Comparison of ENCODE assay signal across 20 cellular contexts in genomic region chr22:37462426-37462825, GRCh38.
"Had no signal": no experiment of that assay in that cellular context is flagged by ENCODE, and none has a peak within 500 bp of the region (broad histone marks: within the 10 kb centered on the region; RNA-seq: fewer than 3 reads in every experiment).

No MANE protein-coding gene starts in this region.

- H3K36me3 ChIP-seq: gastroesophageal sphincter, left ventricle myocardium inferior, sigmoid colon, thoracic aorta, transverse colon had no signal

- DNase-seq: effector memory CD8-positive, alpha-beta T cell; glutamatergic neuron; immature natural killer cell; left ventricle myocardium inferior; lower lobe of right lung; natural killer cell; sigmoid colon; stimulated activated CD4-positive, alpha-beta T cell treated with anti-CD3 and anti-CD28 coated beads, Interleukin-2, amount 100 ng/mL, for 24 hours; stimulated activated naive CD4-positive, alpha-beta T cell; stomach; transverse colon had no signal

- H3K9me3 ChIP-seq: esophagus muscularis mucosa, gastroesophageal sphincter, left ventricle myocardium inferior, lower lobe of right lung, sigmoid colon, stomach, thoracic aorta, transverse colon had no signal

- H3K4me3 Mint-ChIP-seq: dendritic cell treated with granulocyte-macrophage colony-stimulating factor and Interleukin-4, amounts not matched to agents 40 ng/mL and 50 ng/mL, for 4 days; effector memory CD8-positive, alpha-beta T cell; memory B cell; mesothelial cell of epicardium; natural killer cell; neural crest cell had no signal

- H3K27ac Mint-ChIP-seq: dendritic cell treated with granulocyte-macrophage colony-stimulating factor and Interleukin-4, amounts not matched to agents 40 ng/mL and 50 ng/mL, for 4 days; immature natural killer cell; memory B cell; mesothelial cell of epicardium; natural killer cell had no signal

- H3K4me1 ChIP-seq: esophagus muscularis mucosa, gastroesophageal sphincter, left ventricle myocardium inferior, lower lobe of right lung, sigmoid colon, transverse colon had no signal

- H3K9me3 Mint-ChIP-seq: dendritic cell treated with granulocyte-macrophage colony-stimulating factor and Interleukin-4, amounts not matched to agents 40 ng/mL and 50 ng/mL, for 4 days; effector memory CD8-positive, alpha-beta T cell; immature natural killer cell; memory B cell; mesothelial cell of epicardium; natural killer cell; neural crest cell had no signal

- H3K4me1 Mint-ChIP-seq: immature natural killer cell, mesothelial cell of epicardium, neural crest cell had no signal

- H3K27ac ChIP-seq: epithelial cell of prostate, esophagus muscularis mucosa, gastroesophageal sphincter, left ventricle myocardium inferior, lower lobe of right lung, sigmoid colon, skin epidermis, stomach, thoracic aorta, transverse colon had no signal

- H3K27me3 Mint-ChIP-seq: effector memory CD8-positive, alpha-beta T cell; memory B cell had no signal

- ATAC-seq: effector memory CD8-positive, alpha-beta T cell; gastroesophageal sphincter; natural killer cell had no signal

- H3K36me3 Mint-ChIP-seq: mesothelial cell of epicardium, natural killer cell had no signal

- H3K4me3 ChIP-seq: esophagus muscularis mucosa, gastroesophageal sphincter, left ventricle myocardium inferior, lower lobe of right lung, sigmoid colon, skin epidermis, stomach, thoracic aorta, transverse colon had no signal
